In the genomic region with DNA sequence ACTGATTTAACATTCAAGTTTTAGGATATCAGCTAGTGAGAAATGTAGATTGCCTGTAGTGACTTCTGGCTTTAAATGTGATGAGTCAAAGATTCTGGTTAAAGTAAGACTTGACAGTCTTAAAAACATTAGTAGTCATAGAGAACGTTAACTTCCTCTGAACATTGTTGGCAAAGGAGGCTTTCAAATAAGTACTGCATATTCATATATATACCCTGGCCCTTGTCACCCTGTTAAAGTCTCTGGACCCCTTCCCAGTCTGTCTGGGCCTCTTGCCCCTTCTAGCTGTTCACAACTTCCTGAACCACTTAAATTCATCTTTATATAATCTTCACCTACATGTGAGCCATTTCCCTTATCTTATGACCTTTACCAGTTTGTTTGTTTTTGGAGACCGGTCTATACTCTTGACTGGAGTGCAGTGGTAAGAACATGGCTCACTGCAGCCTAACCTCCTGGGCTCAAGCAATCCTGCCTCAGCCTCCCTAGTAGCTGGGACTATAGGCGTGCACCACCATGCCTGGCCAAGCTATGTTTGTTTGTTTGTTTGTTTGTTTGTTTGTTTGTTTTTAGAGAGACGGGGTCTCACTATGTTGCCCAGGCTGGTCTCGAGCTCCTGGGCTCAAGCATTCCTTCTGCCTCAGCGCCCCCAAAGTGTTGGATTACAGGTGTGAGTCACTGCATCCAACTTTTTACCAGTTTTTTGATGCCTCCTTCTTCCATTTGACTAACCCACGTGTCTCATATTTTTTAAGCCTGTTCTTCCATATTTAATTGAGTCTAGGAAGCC, we compare ENCODE assay signal across 11 cellular contexts.
DNase-seq lines count a peak whose midpoint lies in the region; TF ChIP-seq lines count a peak whose summit lies in the region.
"Had no signal": no experiment of that assay in that cellular context is flagged by ENCODE, and none has a peak within 500 bp of the region (broad histone marks: within the 10 kb centered on the region; RNA-seq: fewer than 3 reads in every experiment).

No MANE protein-coding gene starts in this region.

- no peak for TF ChIP-seq POLR2A in esophagus squamous epithelium (IDR thresholded peaks at IDR 0.05)

- H3K36me3 ChIP-seq in CD4-positive, alpha-beta memory T cell (ENCODE audit: insufficient read depth, low read length): peaks cover 35% of the 10 kb centered on the region
- H3K36me3 ChIP-seq in osteoblast (ENCODE audit: insufficient read depth, low read length): peaks cover 47% of the 10 kb centered on the region
- H3K36me3 ChIP-seq in esophagus squamous epithelium: peaks cover 6 to 91% (median 14%) of the 10 kb centered on the region in 3 donors

- DNase-seq in CD4-positive, alpha-beta memory T cell: no peak
- DNase-seq in LNCaP clone FGC (ENCODE audit: low read depth) (peak; percentile 93), coronary artery (ENCODE audit: low spot score) (no peak), osteoblast (ENCODE audit: insufficient read length, low spot score, missing footprints) (peak; percentile 77), esophagus squamous epithelium (lab: John Stamatoyannopoulos, UW) (no peak), COLO829 (ENCODE audit: low spot score) (no peak), cerebellum (ENCODE audit: low spot score) (no peak), NCI-H1694 treated with DMSO at 0.1 percent for 48 hours (lab: John Stamatoyannopoulos, UW) (no peak)
- DNase-seq: body of pancreas, DMS153, NCI-H1092 had no signal

- POLR2A ChIA-PET in CD4-positive, alpha-beta memory T cell (lab: Charles Lee; ENCODE audit: partially characterized antibody): no interaction called here

- H4K20me1 ChIP-seq in osteoblast (ENCODE audit: insufficient read depth, low read length): peaks cover 16% of the 10 kb centered on the region

- H3K4me2 ChIP-seq in osteoblast (ENCODE audit: insufficient read depth, low read length): peak overlapping the region; percentile 20

- intact Hi-C loops in CD4-positive, alpha-beta memory T cell (cut with micrococcal nuclease): no loop called here
- intact Hi-C loops in esophagus squamous epithelium (cut with DNase I): loop anchor here (10.0 kb wide), 1 partner anchor 101 kb away; no protein-coding TSS in a partner anchor

- H3K4me1 Mint-ChIP-seq in CD4-positive, alpha-beta memory T cell: peaks cover 3 to 20% (median 13%) of the 10 kb centered on the region in 4 donors

- H3K27ac Mint-ChIP-seq in CD4-positive, alpha-beta memory T cell: peak overlapping the region in 4 of 7 donors; percentile 48 to 70 (median 49)

- H3K27ac ChIP-seq in CD4-positive, alpha-beta memory T cell (ENCODE audit: low read depth, low read length): no peak overlapping the region
- H3K27ac ChIP-seq in coronary artery: peak overlapping the region; percentile 50 to 57
- peak overlapping the region; percentile 57 for H3K27ac ChIP-seq in osteoblast (ENCODE audit: low read depth, low read length)
- H3K27ac ChIP-seq in esophagus squamous epithelium: no peak overlapping the region

- H3K79me2 ChIP-seq in osteoblast (ENCODE audit: insufficient read depth, low read length): peaks cover 41% of the 10 kb centered on the region

- no peaks in the 10 kb centered on the region for H3K27me3 ChIP-seq in CD4-positive, alpha-beta memory T cell (ENCODE audit: insufficient read depth, low read length)
- H3K27me3 ChIP-seq in osteoblast (ENCODE audit: insufficient read depth, low read length): no peaks in the 10 kb centered on the region
- no peaks in the 10 kb centered on the region for H3K27me3 ChIP-seq in esophagus squamous epithelium
- H3K27me3 ChIP-seq: body of pancreas had no signal

- no peaks in the 10 kb centered on the region for H3K9me3 Mint-ChIP-seq in CD4-positive, alpha-beta memory T cell

- H3K4me1 ChIP-seq in CD4-positive, alpha-beta memory T cell (ENCODE audit: insufficient read depth, low read length): no peaks in the 10 kb centered on the region
- H3K4me1 ChIP-seq in osteoblast (ENCODE audit: insufficient read depth, low read length): peaks cover 40% of the 10 kb centered on the region
- peaks cover 0 to 46% (median 5%) of the 10 kb centered on the region in 3 donors for H3K4me1 ChIP-seq in esophagus squamous epithelium

- WGBS in esophagus squamous epithelium, 2 donors: 73 to 80% methylated on average over 7 of the region's 7 CpGs

- CTCF ChIA-PET in CD4-positive, alpha-beta memory T cell (lab: Charles Lee; ENCODE audit: partially characterized antibody): interaction anchor here (1.1 to 6.0 kb wide), 7 partner anchors 12 to 146 kb away, joined by 3 to 35 read pairs (median 5); no protein-coding TSS in a partner anchor

- TF ChIP-seq CTCF in LNCaP clone FGC (IDR thresholded peaks at IDR 0.05; ENCODE audit: control insufficient read depth, extremely low read depth, insufficient read depth) (no peak), coronary artery (IDR thresholded peaks at IDR 0.05) (no peak), osteoblast (IDR thresholded peaks at IDR 0.05; ENCODE audit: extremely low read depth, low read depth, low read length) (no peak), esophagus squamous epithelium (IDR thresholded peaks at IDR 0.05) (no peak)

- peak overlapping the region in 1 of 8 donors; percentile 33 for H3K4me3 Mint-ChIP-seq in CD4-positive, alpha-beta memory T cell

- H3K36me3 Mint-ChIP-seq in CD4-positive, alpha-beta memory T cell: peaks cover 42 to 76% of the 10 kb centered on the region in 2 donors

- no peaks in the 10 kb centered on the region for H3K9me3 ChIP-seq in CD4-positive, alpha-beta memory T cell (ENCODE audit: control insufficient read depth in 1 of 2, low read length in 2 of 2)
- H3K9me3 ChIP-seq in osteoblast (ENCODE audit: low read depth, low read length) (no peaks in the 10 kb centered on the region), esophagus squamous epithelium (no peaks in the 10 kb centered on the region)
- H3K9me3 ChIP-seq: body of pancreas had no signal

- no peak overlapping the region for H3K4me3 ChIP-seq in CD4-positive, alpha-beta memory T cell (ENCODE audit: low read length in 2 of 2)
- no peak overlapping the region for H3K4me3 ChIP-seq in LNCaP clone FGC (ENCODE audit: low read depth, low read length)
- H3K4me3 ChIP-seq in coronary artery: no peak overlapping the region
- no peak overlapping the region for H3K4me3 ChIP-seq in osteoblast (ENCODE audit: insufficient read depth, low read length)
- H3K4me3 ChIP-seq in esophagus squamous epithelium: no peak overlapping the region
- H3K4me3 ChIP-seq: body of pancreas had no signal

- no peak overlapping the region for H2AFZ ChIP-seq in osteoblast (ENCODE audit: low read length)

- H3K27me3 Mint-ChIP-seq in CD4-positive, alpha-beta memory T cell: no peaks in the 10 kb centered on the region

Comparison
In these comparisons a context has a peak if more than half of its experiments do, and no peak if none do; other contexts are left out.
1. DNase-seq: peak in LNCaP clone FGC (single experiment) and osteoblast (single experiment); none in CD4-positive, alpha-beta memory T cell (0 of 5), coronary artery (single experiment), esophagus squamous epithelium (single experiment), COLO829 (single experiment), cerebellum (single experiment) and NCI-H1694 treated with DMSO at 0.1 percent for 48 hours (single experiment).
2. H3K27ac ChIP-seq: peak in coronary artery (2 of 2) and osteoblast (single experiment); none in CD4-positive, alpha-beta memory T cell (single experiment) and esophagus squamous epithelium (0 of 4).